In genomic region chr9:136922540-136922939, GRCh38 we compare ENCODE assay signal across 20 cellular contexts. TPM values are rescaled to one million over a fixed set of nuclear protein-coding genes. Genes with fewer than 3 reads are reported as not detected.
DNase-seq lines count a peak whose midpoint lies in the region; ATAC-seq, FAIRE-seq and TF ChIP-seq lines count a peak whose summit lies in the region.
"Had no signal": no experiment of that assay in that cellular context is flagged by ENCODE, and none has a peak within 500 bp of the region (broad histone marks: within the 10 kb centered on the region; RNA-seq: fewer than 3 reads in every experiment).

No MANE protein-coding gene starts in this region.

- no peak overlapping the region for H2AFZ ChIP-seq in K562 (ENCODE audit: low read depth, low read length)
- H2AFZ ChIP-seq: GM23338 had no signal

- intact Hi-C loops in K562 (cut with micrococcal nuclease), result no loop called here
- intact Hi-C loops in adrenal gland (cut with DNase I), result no loop called here

- no peak for ATAC-seq in activated naive CD8-positive, alpha-beta T cell treated with anti-CD3 and anti-CD28 coated beads, Interleukin-2, amount 10 ng/mL, durations not matched to agents 7 days and 5 days (ENCODE audit: low read depth)
- no peak for ATAC-seq in K562
- ATAC-seq in stimulated activated effector memory CD8-positive, alpha-beta T cell treated with anti-CD3 and anti-CD28 coated beads, Interleukin-12 subunit alpha, Interleukin-12 subunit beta, amount 100 ng/mL, for 72 hours, result no peak
- ATAC-seq in HG03520 (IDR thresholded peaks at IDR 0.05; ENCODE audit: unreplicated experiment), result no peak
- ATAC-seq: GM23338 had no signal

- no peaks in the 10 kb centered on the region for H3K9me1 ChIP-seq in K562 (ENCODE audit: control insufficient read depth, insufficient read depth, low read length)

- 77% methylated on average over 5 of the region's 19 CpGs for WGBS in K562 (ENCODE audit: insufficient coverage, low coverage, missing lambda C conversion rate)
- WGBS in adrenal gland, 4 donors, result 83 to 93% (median 91%) methylated on average over 15 to 19 of the region's 19 CpGs

- H3K9me3 ChIP-seq in K562 (replicated peaks; ENCODE audit: control insufficient read depth, insufficient read depth, low read depth, low read length), result no peaks in the 10 kb centered on the region
- no peaks in the 10 kb centered on the region for H3K9me3 ChIP-seq in adrenal gland (replicated peaks in 1 of 3)

- no peak for TF ChIP-seq RAD21 in K562 (CRISPR knock-in tag; conservative IDR thresholded peaks at IDR 0.05 in 1 of 2, IDR thresholded peaks at IDR 0.05 in 1 of 2)

- 0 out of 2 replicates have a peak, but pooled peaks cover 3% of the 10 kb centered on the region for H4K20me1 ChIP-seq in K562 (replicated peaks; ENCODE audit: control insufficient read depth, insufficient read depth, low read length)

- H3K4me1 ChIP-seq in K562 (replicated peaks in 1 of 2; ENCODE audit: control insufficient read depth in 2 of 2, insufficient read depth in 2 of 2, low read length in 2 of 2), result peaks cover 3 to 44% of the 10 kb centered on the region in 2 experiments; a peak in 3 of 5 replicates
- peaks cover 0 to 9% of the 10 kb centered on the region in 2 donors for H3K4me1 ChIP-seq in adrenal gland (replicated peaks in 1 of 2)

- DNase-seq in activated naive CD8-positive, alpha-beta T cell treated with anti-CD3 and anti-CD28 coated beads, Interleukin-2, amount 10 ng/mL, durations not matched to agents 7 days and 5 days, result no peak
- no peak for DNase-seq in activated naive CD8-positive, alpha-beta T cell treated with anti-CD3 and anti-CD28 coated beads for 36 hours
- DNase-seq in RWPE1 (ENCODE audit: low spot score) (no peak), K562 (ENCODE audit: extremely low read depth in 1 of 4, low spot score in 3 of 4) (no peak), T-helper 1 cell (no peak), adrenal gland (no peak)
- DNase-seq in stimulated activated effector memory CD8-positive, alpha-beta T cell treated with anti-CD3 and anti-CD28 coated beads, Interleukin-12 subunit alpha, Interleukin-12 subunit beta, amount 100 ng/mL, for 72 hours (ENCODE audit: low spot score in 2 of 2), result no peak
- DNase-seq: C1 segment of cervical spinal cord; DMS79 treated with DMSO at 0.1 percent for 48 hours; MV-4-11; NCI-H1436; NCI-H2029 treated with DMSO at 0.1 percent for 48 hours; NCI-H2171 treated with DMSO at 0.1 percent for 48 hours; NCI-H446 treated with DMSO at 0.1 percent for 48 hours; NK-92 treated with Interleukin-12 subunit alpha and Interleukin-12 subunit beta, amount 100 ng/mL, for 24 hours had no signal

- peaks cover 75% of the 10 kb centered on the region for H3K36me3 ChIP-seq in K562 (ENCODE audit: control insufficient read depth, insufficient read depth, low read length)
- H3K36me3 ChIP-seq in adrenal gland (replicated peaks in 1 of 2), result peaks cover 0 to 39% of the 10 kb centered on the region in 2 donors

- no peak for TF ChIP-seq POLR2A in K562 (conservative IDR thresholded peaks at IDR 0.05)
- no peak for TF ChIP-seq POLR2A in adrenal gland (IDR thresholded peaks at IDR 0.05)

- H3K4me3 ChIP-seq in K562 (no peak overlapping the region), adrenal gland (no peak overlapping the region)
- H3K4me3 ChIP-seq: GM23338 had no signal

- H3K9me3 Mint-ChIP-seq in activated naive CD8-positive, alpha-beta T cell treated with anti-CD3 and anti-CD28 coated beads, Interleukin-2, amount 10 ng/mL, durations not matched to agents 7 days and 5 days, result no peaks in the 10 kb centered on the region
- H3K9me3 Mint-ChIP-seq in activated naive CD8-positive, alpha-beta T cell treated with anti-CD3 and anti-CD28 coated beads for 36 hours, result no peaks in the 10 kb centered on the region
- H3K9me3 Mint-ChIP-seq in stimulated activated effector memory CD8-positive, alpha-beta T cell treated with anti-CD3 and anti-CD28 coated beads, Interleukin-12 subunit alpha, Interleukin-12 subunit beta, amount 100 ng/mL, for 72 hours, result no peaks in the 10 kb centered on the region
- H3K9me3 Mint-ChIP-seq: GM23338 had no signal

- TF ChIP-seq CTCF in RWPE1 (conservative IDR thresholded peaks at IDR 0.05; ENCODE audit: low read depth), result no peak
- TF ChIP-seq CTCF in K562 (IDR thresholded peaks at IDR 0.05 in 2 of 3, conservative IDR thresholded peaks at IDR 0.05 in 1 of 3; ENCODE audit: insufficient read depth in 2 of 3, low read depth in 1 of 3, low read length in 3 of 3), result no peak
- no peak for TF ChIP-seq CTCF in adrenal gland (IDR thresholded peaks at IDR 0.05)

- FAIRE-seq in K562 (lab: Jason Lieb, UNC), result no peak

- in situ Hi-C loops in K562 (cut with MboI), result no loop called here

- TF ChIP-seq EP300 in K562 (IDR thresholded peaks at IDR 0.05; ENCODE audit: low read length), result no peak

- CTCF ChIA-PET in RWPE1 (lab: Yijun Ruan, JAX) (no interaction called here), K562 (lab: Yijun Ruan, JAX; ENCODE audit: low intra/inter-chr PET ratio) (no interaction called here)

- POLR2A ChIA-PET in activated naive CD8-positive, alpha-beta T cell treated with anti-CD3 and anti-CD28 coated beads, Interleukin-2, amount 10 ng/mL, durations not matched to agents 7 days and 5 days (lab: Charles Lee), result no interaction called here
- POLR2A ChIA-PET in RWPE1 (lab: Yijun Ruan, JAX; ENCODE audit: low non-redundant PET), result no interaction called here
- POLR2A ChIA-PET in K562 (lab: Yijun Ruan, JAX), result no interaction called here

- peak overlapping the region; percentile 34 for H3K27ac Mint-ChIP-seq in activated naive CD8-positive, alpha-beta T cell treated with anti-CD3 and anti-CD28 coated beads, Interleukin-2, amount 10 ng/mL, durations not matched to agents 7 days and 5 days
- H3K27ac Mint-ChIP-seq in activated naive CD8-positive, alpha-beta T cell treated with anti-CD3 and anti-CD28 coated beads for 36 hours, result no peak overlapping the region
- peak overlapping the region; percentile 79 for H3K27ac Mint-ChIP-seq in stimulated activated effector memory CD8-positive, alpha-beta T cell treated with anti-CD3 and anti-CD28 coated beads, Interleukin-12 subunit alpha, Interleukin-12 subunit beta, amount 100 ng/mL, for 72 hours
- H3K27ac Mint-ChIP-seq: GM23338 had no signal

- no peaks in the 10 kb centered on the region for H3K27me3 Mint-ChIP-seq in activated naive CD8-positive, alpha-beta T cell treated with anti-CD3 and anti-CD28 coated beads, Interleukin-2, amount 10 ng/mL, durations not matched to agents 7 days and 5 days
- H3K27me3 Mint-ChIP-seq in activated naive CD8-positive, alpha-beta T cell treated with anti-CD3 and anti-CD28 coated beads for 36 hours, result no peaks in the 10 kb centered on the region

- H3K4me3 Mint-ChIP-seq in activated naive CD8-positive, alpha-beta T cell treated with anti-CD3 and anti-CD28 coated beads, Interleukin-2, amount 10 ng/mL, durations not matched to agents 7 days and 5 days, result no peak overlapping the region
- H3K4me3 Mint-ChIP-seq in activated naive CD8-positive, alpha-beta T cell treated with anti-CD3 and anti-CD28 coated beads for 36 hours, result no peak overlapping the region
- H3K4me3 Mint-ChIP-seq in stimulated activated effector memory CD8-positive, alpha-beta T cell treated with anti-CD3 and anti-CD28 coated beads, Interleukin-12 subunit alpha, Interleukin-12 subunit beta, amount 100 ng/mL, for 72 hours, result no peak overlapping the region
- H3K4me3 Mint-ChIP-seq: GM23338 had no signal

- no peak overlapping the region for H3K4me2 ChIP-seq in K562 (ENCODE audit: insufficient read depth, low read length)
- H3K4me2 ChIP-seq: GM23338 had no signal

- H3K4me1 Mint-ChIP-seq in activated naive CD8-positive, alpha-beta T cell treated with anti-CD3 and anti-CD28 coated beads, Interleukin-2, amount 10 ng/mL, durations not matched to agents 7 days and 5 days, result no peaks in the 10 kb centered on the region
- H3K4me1 Mint-ChIP-seq in activated naive CD8-positive, alpha-beta T cell treated with anti-CD3 and anti-CD28 coated beads for 36 hours, result no peaks in the 10 kb centered on the region
- H3K4me1 Mint-ChIP-seq in stimulated activated effector memory CD8-positive, alpha-beta T cell treated with anti-CD3 and anti-CD28 coated beads, Interleukin-12 subunit alpha, Interleukin-12 subunit beta, amount 100 ng/mL, for 72 hours, result peaks cover 5% of the 10 kb centered on the region
- H3K4me1 Mint-ChIP-seq: GM23338 had no signal

- H3K79me2 ChIP-seq in K562 (ENCODE audit: control insufficient read depth, insufficient read depth, low read length), result no peaks in the 10 kb centered on the region

- H3K36me3 Mint-ChIP-seq in activated naive CD8-positive, alpha-beta T cell treated with anti-CD3 and anti-CD28 coated beads, Interleukin-2, amount 10 ng/mL, durations not matched to agents 7 days and 5 days, result peaks cover 16% of the 10 kb centered on the region
- peaks cover 18% of the 10 kb centered on the region for H3K36me3 Mint-ChIP-seq in activated naive CD8-positive, alpha-beta T cell treated with anti-CD3 and anti-CD28 coated beads for 36 hours
- peaks cover 94% of the 10 kb centered on the region for H3K36me3 Mint-ChIP-seq in stimulated activated effector memory CD8-positive, alpha-beta T cell treated with anti-CD3 and anti-CD28 coated beads, Interleukin-12 subunit alpha, Interleukin-12 subunit beta, amount 100 ng/mL, for 72 hours

- H3K27ac ChIP-seq in RWPE1 (peak overlapping the region; percentile 14), K562 (ENCODE audit: extremely low read depth, low read depth, low read length) (no peak overlapping the region; the same call in 2 of the 3 replicates), adrenal gland (peak overlapping the region in 1 of 5 donors; percentile 30)

- H3K9ac ChIP-seq in K562 (ENCODE audit: insufficient read depth in 1 of 2, low read depth in 2 of 2, low read length in 2 of 2), result no peak overlapping the region; a peak in 1 of 4 replicates

- no TSS peak for BruUV-seq in K562 (replicated peaks; lab: Mats Ljungman, UMichigan)

- H3K27me3 ChIP-seq in K562 (ENCODE audit: control insufficient read depth in 2 of 2, insufficient read depth in 2 of 2, low read length in 2 of 2) (no peaks in the 10 kb centered on the region), adrenal gland (no peaks in the 10 kb centered on the region)

RNA-seq across cellular contexts. Expression of gene FBXW5, which starts 22.0 kb away (rescaled TPM):
- 100 to 1,000 TPM; 103 to 104 TPM for total RNA-seq in activated naive CD8-positive, alpha-beta T cell treated with anti-CD3 and anti-CD28 coated beads, Interleukin-2, amount 10 ng/mL, durations not matched to agents 7 days and 5 days
- total RNA-seq in activated naive CD8-positive, alpha-beta T cell treated with anti-CD3 and anti-CD28 coated beads for 36 hours, result 10 to 100 TPM; 55.6 to 59.3 TPM
- total RNA-seq in K562 (2011; cell fraction: chromatin; rRNA removed; ENCODE audit: low replicate concordance), result 30.2 and 159 TPM in 2 replicates
- total RNA-seq in K562 (2011; cell fraction: nucleolus; rRNA removed), result 182 and 203 TPM in 2 replicates
- 58.6 and 70.2 TPM in 2 replicates for total RNA-seq in K562 (2011; cell fraction: nucleoplasm; rRNA removed)
- total RNA-seq in K562 (2014; rRNA removed) (128 and 144 TPM in 2 replicates), K562 (2014; rRNA removed; fragmentation: Illumina TruSeq; extraction: Trizol) (3.2 and 6.1 TPM in 2 replicates), K562 (2015; rRNA removed; fragmentation: Illumina TruSeq; extraction: Trizol) (37.0 and 40.6 TPM in 2 replicates), K562 (2021) (99.7 and 103 TPM in 2 replicates), adrenal gland (100 to 1,000 TPM in 7 of 8 donors, 10 to 100 TPM in 1; 91.6 to 257 (median 205) TPM)
- polyA plus RNA-seq in K562 (2011; rRNA removed) (37.5 and 55.5 TPM in 2 replicates), K562 (2014; fragmentation: Illumina TruSeq; extraction: Trizol) (10.8 and 36.2 TPM in 2 replicates), K562 (2014; fragmentation: Nextera tagmentation; extraction: Ambion mirVana) (1 to 10 TPM in 1 of 2 experiments, under 1 TPM in 1; 0.21 to 1.2 TPM), K562 (2014; rRNA removed) (97.6 and 107 TPM in 2 replicates), adrenal gland (100 to 1,000 TPM in 2 of 3 donors, 10 to 100 TPM in 1; 19.2 to 153 (median 125) TPM)
- polyA plus RNA-seq in K562 (2011; cell fraction: cytosol; rRNA removed), result 71.8 and 204 TPM in 2 replicates
- 312 and 563 TPM in 2 replicates for polyA plus RNA-seq in K562 (2011; cell fraction: nucleus; rRNA removed)
- polyA plus RNA-seq in K562 (2012), result 55.7 and 82.1 TPM in 2 replicates
- polyA minus RNA-seq in K562 (2011; rRNA and poly(A)+ RNA removed), result 13.6 and 27.8 TPM in 2 replicates
- 66.5 and 87.7 TPM in 2 replicates for polyA minus RNA-seq in K562 (2011; cell fraction: cytosol; rRNA and poly(A)+ RNA removed)
- polyA minus RNA-seq in K562 (2011; cell fraction: nucleus; rRNA and poly(A)+ RNA removed), result 82.3 and 93.4 TPM in 2 replicates

RNA-seq across cellular contexts. Expression of gene C8G, which starts 22.5 kb away (rescaled TPM):
- 1 to 10 TPM; 1.5 to 3.6 TPM for total RNA-seq in activated naive CD8-positive, alpha-beta T cell treated with anti-CD3 and anti-CD28 coated beads, Interleukin-2, amount 10 ng/mL, durations not matched to agents 7 days and 5 days
- under 1 TPM in 1 of 2 experiments, not detected in 1; 0.90 TPM for total RNA-seq in activated naive CD8-positive, alpha-beta T cell treated with anti-CD3 and anti-CD28 coated beads for 36 hours
- total RNA-seq in K562 (2011; cell fraction: chromatin; rRNA removed; ENCODE audit: low replicate concordance), result 3.8 and 8.4 TPM in 2 replicates
- 8.3 and 11.8 TPM in 2 replicates for total RNA-seq in K562 (2011; cell fraction: nucleolus; rRNA removed)
- total RNA-seq in K562 (2011; cell fraction: nucleoplasm; rRNA removed), result 3.4 and 4.7 TPM in 2 replicates
- 2.7 and 3.0 TPM in 2 replicates for total RNA-seq in K562 (2014; rRNA removed)
- total RNA-seq in K562 (2014; rRNA removed; fragmentation: Illumina TruSeq; extraction: Trizol), result not detected in 2 replicates
- total RNA-seq in K562 (2015; rRNA removed; fragmentation: Illumina TruSeq; extraction: Trizol), result 2.9 and 4.4 TPM in 2 replicates
- total RNA-seq in K562 (2021), result 4.3 and 5.9 TPM in 2 replicates
- 0.35 and 2.0 TPM in 2 replicates for polyA plus RNA-seq in K562 (2011; rRNA removed)
- 0.70 and 0.96 TPM in 2 replicates for polyA plus RNA-seq in K562 (2011; cell fraction: cytosol; rRNA removed)
- polyA plus RNA-seq in K562 (2011; cell fraction: nucleus; rRNA removed), result 19.6 and 29.1 TPM in 2 replicates
- 8.5 and 12.1 TPM in 2 replicates for polyA plus RNA-seq in K562 (2012)
- polyA plus RNA-seq in K562 (2014; fragmentation: Illumina TruSeq; extraction: Trizol), result 0.59 and 1.3 TPM in 2 replicates
- under 1 TPM in 1 of 2 experiments, not detected in 1; 0.38 TPM for polyA plus RNA-seq in K562 (2014; fragmentation: Nextera tagmentation; extraction: Ambion mirVana)
- polyA plus RNA-seq in K562 (2014; rRNA removed), result 1.9 and 4.0 TPM in 2 replicates
- not detected in 2 replicates for polyA minus RNA-seq in K562 (2011; rRNA and poly(A)+ RNA removed)
- not detected in 2 replicates for polyA minus RNA-seq in K562 (2011; cell fraction: cytosol; rRNA and poly(A)+ RNA removed)
- polyA minus RNA-seq in K562 (2011; cell fraction: nucleus; rRNA and poly(A)+ RNA removed), result 2.1 and 3.4 TPM in 2 replicates
- total RNA-seq in adrenal gland, result 1 to 10 TPM in 1 of 8 donors, under 1 TPM in 1, not detected in 6; 0.68 to 5.5 TPM
- 1 to 10 TPM; 1.1 to 4.3 (median 3.3) TPM for polyA plus RNA-seq in adrenal gland
- total RNA-seq: G401, GM23338 had no signal
- polyA plus RNA-seq: GM23338 had no signal

RNA-seq across cellular contexts. Expression of gene LCN12, which starts 29.5 kb away (rescaled TPM):
- 1 to 10 TPM in 1 of 2 experiments, under 1 TPM in 1; 0.91 to 1.1 TPM for total RNA-seq in activated naive CD8-positive, alpha-beta T cell treated with anti-CD3 and anti-CD28 coated beads, Interleukin-2, amount 10 ng/mL, durations not matched to agents 7 days and 5 days
- 1 to 10 TPM in 1 of 2 experiments, under 1 TPM in 1; 0.84 to 1.2 TPM for total RNA-seq in activated naive CD8-positive, alpha-beta T cell treated with anti-CD3 and anti-CD28 coated beads for 36 hours
- total RNA-seq in K562 (2011; cell fraction: chromatin; rRNA removed; ENCODE audit: low replicate concordance), result 1.3 TPM in 1 of 2 replicates, not detected in the other
- 0.67 and 0.92 TPM in 2 replicates for total RNA-seq in K562 (2011; cell fraction: nucleolus; rRNA removed)
- total RNA-seq in K562 (2011; cell fraction: nucleoplasm; rRNA removed), result 0.51 TPM in 1 of 2 replicates, not detected in the other
- total RNA-seq in K562 (2014; rRNA removed) (not detected in 2 replicates), K562 (2014; rRNA removed; fragmentation: Illumina TruSeq; extraction: Trizol) (not detected in 2 replicates), K562 (2015; rRNA removed; fragmentation: Illumina TruSeq; extraction: Trizol) (not detected in 2 replicates), K562 (2021) (not detected in 2 replicates), adrenal gland (10 to 100 TPM in 1 of 8 donors, 1 to 10 TPM in 6, not detected in 1; 1.7 to 16.6 (median 3.5) TPM)
- polyA plus RNA-seq in K562 (2011; rRNA removed) (0.24 TPM in 1 of 2 replicates, not detected in the other), K562 (2014; fragmentation: Illumina TruSeq; extraction: Trizol) (not detected in 2 replicates), K562 (2014; fragmentation: Nextera tagmentation; extraction: Ambion mirVana) (not detected), K562 (2014; rRNA removed) (0.05 TPM in 1 of 2 replicates, not detected in the other), adrenal gland (10 to 100 TPM in 2 of 3 donors, under 1 TPM in 1; 0.75 to 31.8 (median 25.7) TPM)
- not detected in 2 replicates for polyA plus RNA-seq in K562 (2011; cell fraction: cytosol; rRNA removed)
- 1.0 and 1.2 TPM in 2 replicates for polyA plus RNA-seq in K562 (2011; cell fraction: nucleus; rRNA removed)
- 0.32 and 0.35 TPM in 2 replicates for polyA plus RNA-seq in K562 (2012)
- not detected in 2 replicates for polyA minus RNA-seq in K562 (2011; rRNA and poly(A)+ RNA removed)
- polyA minus RNA-seq in K562 (2011; cell fraction: cytosol; rRNA and poly(A)+ RNA removed), result not detected in 2 replicates
- polyA minus RNA-seq in K562 (2011; cell fraction: nucleus; rRNA and poly(A)+ RNA removed), result not detected in 2 replicates
- total RNA-seq: A673, G401 had no signal

RNA-seq across cellular contexts. Expression of gene TRAF2, which starts 36.2 kb away (rescaled TPM):
- total RNA-seq in activated naive CD8-positive, alpha-beta T cell treated with anti-CD3 and anti-CD28 coated beads, Interleukin-2, amount 10 ng/mL, durations not matched to agents 7 days and 5 days, result 10 to 100 TPM; 44.0 to 52.1 TPM
- total RNA-seq in activated naive CD8-positive, alpha-beta T cell treated with anti-CD3 and anti-CD28 coated beads for 36 hours, result 10 to 100 TPM; 38.8 to 45.8 TPM
- 25.3 and 98.2 TPM in 2 replicates for total RNA-seq in K562 (2011; cell fraction: chromatin; rRNA removed; ENCODE audit: low replicate concordance)
- total RNA-seq in K562 (2011; cell fraction: nucleolus; rRNA removed), result 71.7 TPM in 2 replicates
- total RNA-seq in K562 (2011; cell fraction: nucleoplasm; rRNA removed), result 30.2 and 33.8 TPM in 2 replicates
- total RNA-seq in K562 (2014; rRNA removed) (26.8 and 33.3 TPM in 2 replicates), K562 (2014; rRNA removed; fragmentation: Illumina TruSeq; extraction: Trizol) (5.9 and 9.1 TPM in 2 replicates), K562 (2015; rRNA removed; fragmentation: Illumina TruSeq; extraction: Trizol) (26.6 and 28.2 TPM in 2 replicates), K562 (2021) (44.5 and 45.2 TPM in 2 replicates), adrenal gland (10 to 100 TPM in 5 of 8 donors, 1 to 10 TPM in 3; 3.8 to 16.9 (median 10.6) TPM)
- polyA plus RNA-seq in K562 (2011; rRNA removed) (17.3 and 24.9 TPM in 2 replicates), K562 (2014; fragmentation: Illumina TruSeq; extraction: Trizol) (18.0 and 28.7 TPM in 2 replicates), K562 (2014; fragmentation: Nextera tagmentation; extraction: Ambion mirVana) (under 1 TPM; 0.24 to 0.81 TPM), K562 (2014; rRNA removed) (33.6 and 44.2 TPM in 2 replicates), adrenal gland (10 to 100 TPM in 2 of 3 donors, 1 to 10 TPM in 1; 3.4 to 24.7 (median 13.2) TPM)
- polyA plus RNA-seq in K562 (2011; cell fraction: cytosol; rRNA removed), result 21.6 and 32.3 TPM in 2 replicates
- 26.6 and 36.1 TPM in 2 replicates for polyA plus RNA-seq in K562 (2011; cell fraction: nucleus; rRNA removed)
- polyA plus RNA-seq in K562 (2012), result 22.1 and 24.0 TPM in 2 replicates
- 9.8 and 14.7 TPM in 2 replicates for polyA minus RNA-seq in K562 (2011; rRNA and poly(A)+ RNA removed)
- 26.8 and 28.5 TPM in 2 replicates for polyA minus RNA-seq in K562 (2011; cell fraction: cytosol; rRNA and poly(A)+ RNA removed)
- 22.8 and 24.9 TPM in 2 replicates for polyA minus RNA-seq in K562 (2011; cell fraction: nucleus; rRNA and poly(A)+ RNA removed)

RNA-seq across cellular contexts. Expression of gene PTGDS, which starts 54.8 kb away (rescaled TPM):
- total RNA-seq in activated naive CD8-positive, alpha-beta T cell treated with anti-CD3 and anti-CD28 coated beads, Interleukin-2, amount 10 ng/mL, durations not matched to agents 7 days and 5 days, result 1 to 10 TPM; 1.3 to 3.3 TPM
- not detected for total RNA-seq in activated naive CD8-positive, alpha-beta T cell treated with anti-CD3 and anti-CD28 coated beads for 36 hours
- total RNA-seq in K562 (2011; cell fraction: chromatin; rRNA removed; ENCODE audit: low replicate concordance), result 1.9 and 6.7 TPM in 2 replicates
- 6.7 and 8.8 TPM in 2 replicates for total RNA-seq in K562 (2011; cell fraction: nucleolus; rRNA removed)
- 4.5 and 5.2 TPM in 2 replicates for total RNA-seq in K562 (2011; cell fraction: nucleoplasm; rRNA removed)
- total RNA-seq in K562 (2014; rRNA removed) (5.2 and 7.4 TPM in 2 replicates), K562 (2014; rRNA removed; fragmentation: Illumina TruSeq; extraction: Trizol) (0.65 TPM in 1 of 2 replicates, not detected in the other), K562 (2015; rRNA removed; fragmentation: Illumina TruSeq; extraction: Trizol) (2.0 and 2.9 TPM in 2 replicates), K562 (2021) (4.6 and 4.7 TPM in 2 replicates), adrenal gland (100 to 1,000 TPM in 6 of 8 donors, 10 to 100 TPM in 2; 42.0 to 607 (median 219) TPM)
- polyA plus RNA-seq in K562 (2011; rRNA removed) (2.6 and 4.4 TPM in 2 replicates), K562 (2014; fragmentation: Illumina TruSeq; extraction: Trizol) (1.2 and 2.7 TPM in 2 replicates), K562 (2014; fragmentation: Nextera tagmentation; extraction: Ambion mirVana) (under 1 TPM; 0.46 to 0.55 TPM), K562 (2014; rRNA removed) (7.0 and 7.1 TPM in 2 replicates), adrenal gland (100 to 1,000 TPM in 2 of 3 donors, 10 to 100 TPM in 1; 23.8 to 812 (median 672) TPM)
- polyA plus RNA-seq in K562 (2011; cell fraction: cytosol; rRNA removed), result 5.3 and 10.5 TPM in 2 replicates
- polyA plus RNA-seq in K562 (2011; cell fraction: nucleus; rRNA removed), result 23.2 and 26.0 TPM in 2 replicates
- polyA plus RNA-seq in K562 (2012), result 8.5 and 12.1 TPM in 2 replicates
- polyA minus RNA-seq in K562 (2011; rRNA and poly(A)+ RNA removed), result 0.51 TPM in 1 of 2 replicates, not detected in the other
- polyA minus RNA-seq in K562 (2011; cell fraction: cytosol; rRNA and poly(A)+ RNA removed), result 1.8 and 3.4 TPM in 2 replicates
- 5.7 and 10.0 TPM in 2 replicates for polyA minus RNA-seq in K562 (2011; cell fraction: nucleus; rRNA and poly(A)+ RNA removed)
- total RNA-seq: A673, G401, OCI-LY7 had no signal
